ENCODE assay signal across 8 cellular contexts in genomic region chr12:111368291-111368683, GRCh38. TPM values are rescaled to one million over a fixed set of nuclear protein-coding genes. Genes with fewer than 3 reads are reported as not detected.
DNase-seq lines count a peak whose midpoint lies in the region; ATAC-seq lines count a peak whose summit lies in the region.

No MANE protein-coding gene starts in this region.

- H3K9me3 Mint-ChIP-seq in activated T-cell treated with anti-CD3 and anti-CD28 coated beads, Interleukin-2, amount 50 U/mL, for 4 hours = no peaks in the 10 kb centered on the region

- H3K9me3 ChIP-seq in skeletal muscle satellite cell (replicated peaks; ENCODE audit: low read length) = no peaks in the 10 kb centered on the region

- H3K4me1 ChIP-seq in skeletal muscle satellite cell (ENCODE audit: control insufficient read depth, insufficient read depth, low read length) = peaks cover 21% of the 10 kb centered on the region

- H3K4me3 ChIP-seq in skeletal muscle satellite cell (ENCODE audit: low read length) = peak overlapping the region; percentile 96

- peak; percentile 33 to 41 for ATAC-seq in activated T-cell treated with anti-CD3 and anti-CD28 coated beads, Interleukin-2, amount 50 U/mL, for 4 hours
- peak; percentile 42 for ATAC-seq in left ventricle myocardium superior
- no peak for ATAC-seq in GM21360 (IDR thresholded peaks at IDR 0.05; ENCODE audit: unreplicated experiment)

- peak overlapping the region; percentile 99 for H3K4me2 ChIP-seq in skeletal muscle satellite cell (ENCODE audit: low read length)

- peaks cover 22% of the 10 kb centered on the region for H3K4me1 Mint-ChIP-seq in activated T-cell treated with anti-CD3 and anti-CD28 coated beads, Interleukin-2, amount 50 U/mL, for 4 hours (ENCODE audit: low read depth)

- no peaks in the 10 kb centered on the region for H3K27me3 Mint-ChIP-seq in activated T-cell treated with anti-CD3 and anti-CD28 coated beads, Interleukin-2, amount 50 U/mL, for 4 hours (ENCODE audit: low read depth)

- peak overlapping the region; percentile 88 for H3K9ac ChIP-seq in skeletal muscle satellite cell (ENCODE audit: low read depth, low read length)

- H3K36me3 ChIP-seq in skeletal muscle satellite cell (ENCODE audit: insufficient read depth, low read length) = peaks cover 5% of the 10 kb centered on the region

- no peak for DNase-seq in activated T-cell treated with anti-CD3 and anti-CD28 coated beads, Interleukin-2, amount 50 U/mL, for 4 hours
- no peak for DNase-seq in activated T-cell treated with anti-CD3 and anti-CD28 coated beads for 4 hours
- peak; percentile 32 to 34 for DNase-seq in activated T-cell treated with anti-CD3 and anti-CD28 coated beads, Interleukin-2, amount 50 U/mL, for 48 hours
- peak; percentile 57 for DNase-seq in left ventricle myocardium superior
- DNase-seq in SW 1271 (lab: John Stamatoyannopoulos, UW) = no peak
- DNase-seq in NCI-H2196 (lab: John Stamatoyannopoulos, UW; ENCODE audit: unreplicated experiment) = no peak

- H3K4me3 Mint-ChIP-seq in activated T-cell treated with anti-CD3 and anti-CD28 coated beads, Interleukin-2, amount 50 U/mL, for 4 hours = peak overlapping the region; percentile 70

- intact Hi-C loops in left ventricle myocardium superior (cut with micrococcal nuclease) = no loop called here

- no peaks in the 10 kb centered on the region for H3K27me3 ChIP-seq in skeletal muscle satellite cell (ENCODE audit: control insufficient read depth, insufficient read depth, low read length)

- H3K36me3 Mint-ChIP-seq in activated T-cell treated with anti-CD3 and anti-CD28 coated beads, Interleukin-2, amount 50 U/mL, for 4 hours (ENCODE audit: insufficient read depth) = peaks cover 3% of the 10 kb centered on the region

RNA-seq across cellular contexts. Expression of gene PHETA1, which starts 0.6 kb away (rescaled TPM):
- total RNA-seq in activated T-cell treated with anti-CD3 and anti-CD28 coated beads, Interleukin-2, amount 50 U/mL, for 4 hours = 1 to 10 TPM; 1.3 to 3.3 (median 1.8) TPM
- total RNA-seq in left ventricle myocardium superior = 28.6 TPM
- 7.0 and 9.4 TPM in 2 replicates for total RNA-seq in skeletal muscle satellite cell (2012; rRNA removed)

RNA-seq across cellular contexts. Expression of gene SH2B3, which starts 37.4 kb away (rescaled TPM):
- 10 to 100 TPM; 32.7 to 37.8 (median 35.9) TPM for total RNA-seq in activated T-cell treated with anti-CD3 and anti-CD28 coated beads, Interleukin-2, amount 50 U/mL, for 4 hours
- 45.1 TPM for total RNA-seq in left ventricle myocardium superior
- 62.6 and 84.1 TPM in 2 replicates for total RNA-seq in skeletal muscle satellite cell (2012; rRNA removed)

Comparison
In these comparisons a context has a peak if more than half of its experiments do, and no peak if none do; other contexts are left out.
1. DNase-seq: peak in activated T-cell treated with anti-CD3 and anti-CD28 coated beads, Interleukin-2, amount 50 U/mL, for 48 hours (2 of 2) and left ventricle myocardium superior (single experiment); none in activated T-cell treated with anti-CD3 and anti-CD28 coated beads, Interleukin-2, amount 50 U/mL, for 4 hours (single experiment), activated T-cell treated with anti-CD3 and anti-CD28 coated beads for 4 hours (single experiment), SW 1271 (0 of 2) and NCI-H2196 (single experiment).